Comparison of ENCODE assay signal across 33 cellular contexts in the genomic region with DNA sequence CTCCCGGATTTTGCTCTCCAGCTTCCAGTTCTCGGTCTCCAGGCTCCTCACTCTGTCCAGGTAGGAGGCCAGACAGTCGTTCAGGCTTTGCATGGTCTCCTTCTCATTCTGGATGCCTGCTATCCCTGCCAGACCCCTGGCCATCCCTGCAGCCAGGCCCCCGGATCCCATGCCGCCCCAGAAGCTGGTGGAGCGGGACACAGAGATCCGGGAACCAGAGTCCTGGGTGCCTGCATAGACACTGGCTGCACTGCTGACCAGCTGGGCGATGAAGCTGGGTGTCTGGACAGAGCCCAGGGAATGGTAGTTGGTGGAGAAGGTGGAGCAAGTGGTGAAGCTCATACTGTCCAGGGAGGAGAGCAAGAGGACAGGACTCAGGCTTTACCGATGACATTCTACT. TPM values are rescaled to one million over a fixed set of nuclear protein-coding genes. Genes with fewer than 3 reads are reported as not detected.
DNase-seq lines count a peak whose midpoint lies in the region; ATAC-seq and TF ChIP-seq lines count a peak whose summit lies in the region.
"Had no signal": no experiment of that assay in that cellular context is flagged by ENCODE, and none has a peak within 500 bp of the region (broad histone marks: within the 10 kb centered on the region; RNA-seq: fewer than 3 reads in every experiment).

No MANE protein-coding gene starts in this region.

- H3K27me3 Mint-ChIP-seq in dendritic cell treated with granulocyte-macrophage colony-stimulating factor and Interleukin-4, amounts not matched to agents 40 ng/mL and 50 ng/mL, for 4 days = peaks cover 7% of the 10 kb centered on the region
- H3K27me3 Mint-ChIP-seq: B cell had no signal

- no peaks in the 10 kb centered on the region for H3K9me3 ChIP-seq in right atrium auricular region
- H3K9me3 ChIP-seq: A549, BE2C, Caco-2 had no signal

- no peak overlapping the region for H3K4me3 Mint-ChIP-seq in dendritic cell treated with granulocyte-macrophage colony-stimulating factor and Interleukin-4, amounts not matched to agents 40 ng/mL and 50 ng/mL, for 4 days
- H3K4me3 Mint-ChIP-seq: B cell; CD14-positive monocyte; CD4-positive, alpha-beta memory T cell; CD4-positive, alpha-beta T cell; CD4-positive, CD25-positive, alpha-beta regulatory T cell; CD8-positive, alpha-beta memory T cell; CD8-positive, alpha-beta T cell had no signal

- peak overlapping the region; percentile 75 for H3K27ac Mint-ChIP-seq in dendritic cell treated with granulocyte-macrophage colony-stimulating factor and Interleukin-4, amounts not matched to agents 40 ng/mL and 50 ng/mL, for 4 days
- H3K27ac Mint-ChIP-seq: CD4-positive, alpha-beta memory T cell; CD4-positive, alpha-beta T cell; CD4-positive, CD25-positive, alpha-beta regulatory T cell; CD8-positive, alpha-beta memory T cell; CD8-positive, alpha-beta T cell had no signal

- no peak overlapping the region for H3K27ac ChIP-seq in right atrium auricular region
- H3K27ac ChIP-seq: 22Rv1, A549, BLaER1, C4-2B had no signal

- ATAC-seq in Right ventricle myocardium superior (ENCODE audit: poor library complexity) = no peak
- ATAC-seq: A549; CD8-positive, alpha-beta T cell had no signal

- no peaks in the 10 kb centered on the region for H3K36me3 Mint-ChIP-seq in dendritic cell treated with granulocyte-macrophage colony-stimulating factor and Interleukin-4, amounts not matched to agents 40 ng/mL and 50 ng/mL, for 4 days (ENCODE audit: low read depth)
- H3K36me3 Mint-ChIP-seq: CD4-positive, alpha-beta memory T cell; CD4-positive, CD25-positive, alpha-beta regulatory T cell; CD8-positive, alpha-beta memory T cell; CD8-positive, alpha-beta T cell had no signal

- intact Hi-C loops in Right ventricle myocardium superior (cut with DNase I) = no loop called here
- intact Hi-C loops in dendritic cell treated with granulocyte-macrophage colony-stimulating factor and Interleukin-4, amounts not matched to agents 40 ng/mL and 50 ng/mL, for 4 days (cut with micrococcal nuclease) = no loop called here

- no peaks in the 10 kb centered on the region for H3K9me3 Mint-ChIP-seq in dendritic cell treated with granulocyte-macrophage colony-stimulating factor and Interleukin-4, amounts not matched to agents 40 ng/mL and 50 ng/mL, for 4 days
- H3K9me3 Mint-ChIP-seq: CD4-positive, alpha-beta T cell; CD8-positive, alpha-beta memory T cell; CD8-positive, alpha-beta T cell had no signal

- DNase-seq in Right ventricle myocardium superior (peak; percentile 30), right atrium auricular region (ENCODE audit: low spot score) (no peak), kidney glomerular epithelial cell (lab: John Stamatoyannopoulos, UW) (no peak)
- DNase-seq: 8988T; ACHN; AML-193; BE2C; C1 segment of cervical spinal cord; Caco-2; Calu3; CD4-positive, alpha-beta memory T cell; CD4-positive, alpha-beta T cell; CD4-positive, CD25-positive, alpha-beta regulatory T cell; CD8-positive, alpha-beta memory T cell; CD8-positive, alpha-beta T cell; COR-L47; DMS 273 treated with DMSO at 0.1 percent for 48 hours; DMS153; DMS53; DMS79; DMS79 treated with DMSO at 0.1 percent for 48 hours; DND-41; EL had no signal

- H3K27me3 ChIP-seq in right atrium auricular region = no peaks in the 10 kb centered on the region

- no peaks in the 10 kb centered on the region for H3K4me1 ChIP-seq in right atrium auricular region
- H3K4me1 ChIP-seq: A549, BE2C, BLaER1, Caco-2 had no signal

- peaks cover 77% of the 10 kb centered on the region for H3K4me1 Mint-ChIP-seq in dendritic cell treated with granulocyte-macrophage colony-stimulating factor and Interleukin-4, amounts not matched to agents 40 ng/mL and 50 ng/mL, for 4 days (ENCODE audit: low read depth)

- TF ChIP-seq CTCF in right atrium auricular region (IDR thresholded peaks at IDR 0.05) = no peak

- no peak overlapping the region for H3K4me3 ChIP-seq in right atrium auricular region
- H3K4me3 ChIP-seq: A549; BLaER1; BLaER1 treated with 17β-estradiol and CSF1 and Interleukin-3, amounts not matched to agents 10 nM and 100 nM had no signal

- H3K36me3 ChIP-seq in right atrium auricular region = no peaks in the 10 kb centered on the region
- H3K36me3 ChIP-seq: BE2C; BLaER1; BLaER1 treated with 17β-estradiol and CSF1 and Interleukin-3, amounts not matched to agents 10 nM and 100 nM had no signal

RNA-seq across cellular contexts. Expression of gene CALHM6, which starts 2.9 kb away (rescaled TPM):
- total RNA-seq in Right ventricle myocardium superior (1.4 TPM), right atrium auricular region (1 to 10 TPM; 2.3 to 3.1 TPM)
- total RNA-seq: A172, A673, Caco-2, Calu3 had no signal

RNA-seq across cellular contexts. Expression of gene CALHM5, which starts 53.2 kb away (rescaled TPM):
- total RNA-seq in Right ventricle myocardium superior (2.2 TPM), right atrium auricular region (1 to 10 TPM; 2.3 to 3.4 TPM)
- total RNA-seq: B cell; CD4-positive, alpha-beta memory T cell; CD4-positive, alpha-beta T cell; CD8-positive, alpha-beta memory T cell; CD8-positive, alpha-beta T cell had no signal
